21 cellular contexts compared by ENCODE assay signal in genomic region chr11:125335101-125335500, GRCh38.
DNase-seq lines count a peak whose midpoint lies in the region; ATAC-seq and TF ChIP-seq lines count a peak whose summit lies in the region.
"Had no signal": no experiment of that assay in that cellular context is flagged by ENCODE, and none has a peak within 500 bp of the region (broad histone marks: within the 10 kb centered on the region; RNA-seq: fewer than 3 reads in every experiment).

No MANE protein-coding gene starts in this region.

- H3K4me1 ChIP-seq in stomach smooth muscle (ENCODE audit: control insufficient read depth, insufficient read depth, low read length) (peaks cover 23% of the 10 kb centered on the region), SJCRH30 (peaks cover 20% of the 10 kb centered on the region)
- H3K4me1 ChIP-seq: Peyer's patch had no signal

- peak overlapping the region; percentile 67 for H3K4me3 Mint-ChIP-seq in neural crest cell
- H3K4me3 Mint-ChIP-seq in T-helper 2 cell treated with Interferon-gamma antibody and Interleukin-4, amounts not matched to agents 5 μg/mL and 100 μg/mL, for 36 hours: no peak overlapping the region
- H3K4me3 Mint-ChIP-seq: CD4-positive, alpha-beta memory T cell had no signal

- no peak overlapping the region for H3K9ac ChIP-seq in stomach smooth muscle (ENCODE audit: low read length in 2 of 2)
- H3K9ac ChIP-seq: BLaER1 treated with 17β-estradiol and CSF1 and Interleukin-3, amounts not matched to agents 10 nM and 100 nM had no signal

- H3K36me3 ChIP-seq in stomach smooth muscle (ENCODE audit: control insufficient read depth in 2 of 2, insufficient read depth in 2 of 2, low read length in 2 of 2) (peaks cover 0 to 2% of the 10 kb centered on the region in 2 donors), SJCRH30 (no peaks in the 10 kb centered on the region)
- H3K36me3 ChIP-seq: BLaER1 treated with 17β-estradiol and CSF1 and Interleukin-3, amounts not matched to agents 10 nM and 100 nM; Peyer's patch had no signal

- H3K27ac ChIP-seq in stomach smooth muscle (ENCODE audit: low read length) (peak overlapping the region; percentile 18), SJCRH30 (no peak overlapping the region)
- H3K27ac ChIP-seq: BLaER1 treated with 17β-estradiol and CSF1 and Interleukin-3, amounts not matched to agents 10 nM and 100 nM; Peyer's patch had no signal

- DNase-seq in cardiac septum (ENCODE audit: low spot score): peak; percentile 70
- DNase-seq in left cardiac atrium: no peak
- DNase-seq in epidermal melanocyte (ENCODE audit: insufficient read length, low spot score): peak; percentile 70
- no peak for DNase-seq in neural crest cell (ENCODE audit: low read depth, low spot score)
- no peak for DNase-seq in T-helper 2 cell treated with Interferon-gamma antibody and Interleukin-4, amounts not matched to agents 5 μg/mL and 100 μg/mL, for 36 hours (ENCODE audit: low spot score)
- no peak for DNase-seq in NCI-H1092 treated with DMSO at 0.1 percent for 48 hours (lab: John Stamatoyannopoulos, UW)
- DNase-seq in SJCRH30: no peak
- DNase-seq: 8988T; CD4-positive, alpha-beta memory T cell; GOT3; HCEC 1CT; KBM-7; NCI-H1105 treated with DMSO at 0.1 percent for 48 hours; NCI-H1694; NCI-H2081; NCI-H2171; NCI-H345; NCI-H524; Peyer's patch had no signal

- H3K4me1 Mint-ChIP-seq in neural crest cell: peaks cover 79% of the 10 kb centered on the region
- no peaks in the 10 kb centered on the region for H3K4me1 Mint-ChIP-seq in T-helper 2 cell treated with Interferon-gamma antibody and Interleukin-4, amounts not matched to agents 5 μg/mL and 100 μg/mL, for 36 hours (ENCODE audit: low read depth)
- H3K4me1 Mint-ChIP-seq: CD4-positive, alpha-beta memory T cell had no signal

- H3K9me3 Mint-ChIP-seq in neural crest cell: no peaks in the 10 kb centered on the region
- H3K9me3 Mint-ChIP-seq in T-helper 2 cell treated with Interferon-gamma antibody and Interleukin-4, amounts not matched to agents 5 μg/mL and 100 μg/mL, for 36 hours: no peaks in the 10 kb centered on the region
- H3K9me3 Mint-ChIP-seq: CD4-positive, alpha-beta memory T cell had no signal

- ATAC-seq in left cardiac atrium: no peak

- intact Hi-C loops in cardiac septum (cut with DNase I) (no loop called here), left cardiac atrium (cut with DNase I) (no loop called here)

- H3K27me3 Mint-ChIP-seq in neural crest cell (ENCODE audit: low read depth): no peaks in the 10 kb centered on the region
- peaks cover under 1% of the 10 kb centered on the region for H3K27me3 Mint-ChIP-seq in T-helper 2 cell treated with Interferon-gamma antibody and Interleukin-4, amounts not matched to agents 5 μg/mL and 100 μg/mL, for 36 hours (ENCODE audit: low read depth)

- H3K27me3 ChIP-seq in stomach smooth muscle (ENCODE audit: control insufficient read depth in 1 of 2, insufficient read depth in 2 of 2, low read length in 2 of 2): no peaks in the 10 kb centered on the region
- no peaks in the 10 kb centered on the region for H3K27me3 ChIP-seq in SJCRH30
- H3K27me3 ChIP-seq: BLaER1 treated with 17β-estradiol and CSF1 and Interleukin-3, amounts not matched to agents 10 nM and 100 nM; Peyer's patch had no signal

- H3K4me3 ChIP-seq in stomach smooth muscle (ENCODE audit: low read length in 2 of 2) (no peak overlapping the region), SJCRH30 (no peak overlapping the region)
- H3K4me3 ChIP-seq: BLaER1 treated with 17β-estradiol and CSF1 and Interleukin-3, amounts not matched to agents 10 nM and 100 nM; Peyer's patch had no signal

- no peak for TF ChIP-seq CTCF in neural crest cell (conservative IDR thresholded peaks at IDR 0.05)

- H3K36me3 Mint-ChIP-seq in neural crest cell (ENCODE audit: low read depth): peaks cover 3% of the 10 kb centered on the region
- H3K36me3 Mint-ChIP-seq in T-helper 2 cell treated with Interferon-gamma antibody and Interleukin-4, amounts not matched to agents 5 μg/mL and 100 μg/mL, for 36 hours (ENCODE audit: low read depth): no peaks in the 10 kb centered on the region
- H3K36me3 Mint-ChIP-seq: CD4-positive, alpha-beta memory T cell had no signal

- H3K27ac Mint-ChIP-seq in neural crest cell (ENCODE audit: unreplicated experiment): peak overlapping the region; percentile 88
- no peak overlapping the region for H3K27ac Mint-ChIP-seq in T-helper 2 cell treated with Interferon-gamma antibody and Interleukin-4, amounts not matched to agents 5 μg/mL and 100 μg/mL, for 36 hours

- H3K9me3 ChIP-seq in stomach smooth muscle (ENCODE audit: control insufficient read depth in 2 of 2, low read length in 2 of 2) (no peaks in the 10 kb centered on the region), SJCRH30 (replicated peaks) (no peaks in the 10 kb centered on the region)
- H3K9me3 ChIP-seq: BLaER1 treated with 17β-estradiol and CSF1 and Interleukin-3, amounts not matched to agents 10 nM and 100 nM; Peyer's patch had no signal

Comparison
In these comparisons a context has a peak if more than half of its experiments do, and no peak if none do; other contexts are left out.
1. DNase-seq: peak in cardiac septum (single experiment) and epidermal melanocyte (single experiment); none in left cardiac atrium (single experiment), neural crest cell (single experiment), T-helper 2 cell treated with Interferon-gamma antibody and Interleukin-4, amounts not matched to agents 5 μg/mL and 100 μg/mL, for 36 hours (single experiment), NCI-H1092 treated with DMSO at 0.1 percent for 48 hours (single experiment) and SJCRH30 (0 of 2).